Comparison of ENCODE assay signal across 8 cellular contexts in the genomic region with DNA sequence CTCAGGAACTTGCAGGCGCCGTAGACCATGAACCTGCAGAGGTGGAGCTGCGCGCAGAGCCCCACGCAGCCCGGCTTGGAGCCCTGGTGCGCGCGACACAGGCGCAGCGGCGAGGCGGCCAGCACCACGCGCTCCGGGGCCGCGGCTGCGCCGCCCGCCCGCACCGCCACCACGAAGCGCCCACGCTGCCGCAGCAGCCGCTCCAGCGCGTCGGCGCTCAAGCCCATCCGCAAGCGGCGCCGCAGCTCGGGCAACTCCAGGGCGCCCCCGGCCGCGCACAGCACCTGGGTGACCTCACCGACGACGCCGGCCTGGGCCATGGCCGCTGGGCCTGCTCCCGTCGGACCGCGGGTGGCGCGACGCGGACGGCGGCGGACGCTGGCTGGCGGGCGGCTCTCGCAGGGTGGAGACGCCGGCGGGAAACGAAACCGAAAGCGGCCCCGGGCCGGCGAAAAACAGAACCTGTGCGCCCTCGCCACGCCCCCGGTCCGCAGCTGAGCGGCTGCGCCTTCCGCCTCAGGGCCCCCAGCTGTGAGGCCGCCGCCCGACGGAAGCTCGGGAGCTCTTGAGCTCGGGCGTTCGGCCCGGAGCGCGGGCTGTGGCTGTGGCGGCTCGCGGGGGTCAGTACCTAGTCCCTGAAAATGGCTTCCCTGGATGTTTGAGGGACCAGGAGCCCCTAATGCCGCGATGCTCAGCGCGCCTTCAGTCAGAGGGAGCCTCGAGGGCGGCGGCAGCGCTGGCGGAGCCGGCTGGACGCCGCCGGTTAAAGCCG. TPM values are rescaled to one million over a fixed set of nuclear protein-coding genes. Genes with fewer than 3 reads are reported as not detected.
DNase-seq lines count a peak whose midpoint lies in the region; ATAC-seq, FAIRE-seq and TF ChIP-seq lines count a peak whose summit lies in the region.

A gene with protein sequence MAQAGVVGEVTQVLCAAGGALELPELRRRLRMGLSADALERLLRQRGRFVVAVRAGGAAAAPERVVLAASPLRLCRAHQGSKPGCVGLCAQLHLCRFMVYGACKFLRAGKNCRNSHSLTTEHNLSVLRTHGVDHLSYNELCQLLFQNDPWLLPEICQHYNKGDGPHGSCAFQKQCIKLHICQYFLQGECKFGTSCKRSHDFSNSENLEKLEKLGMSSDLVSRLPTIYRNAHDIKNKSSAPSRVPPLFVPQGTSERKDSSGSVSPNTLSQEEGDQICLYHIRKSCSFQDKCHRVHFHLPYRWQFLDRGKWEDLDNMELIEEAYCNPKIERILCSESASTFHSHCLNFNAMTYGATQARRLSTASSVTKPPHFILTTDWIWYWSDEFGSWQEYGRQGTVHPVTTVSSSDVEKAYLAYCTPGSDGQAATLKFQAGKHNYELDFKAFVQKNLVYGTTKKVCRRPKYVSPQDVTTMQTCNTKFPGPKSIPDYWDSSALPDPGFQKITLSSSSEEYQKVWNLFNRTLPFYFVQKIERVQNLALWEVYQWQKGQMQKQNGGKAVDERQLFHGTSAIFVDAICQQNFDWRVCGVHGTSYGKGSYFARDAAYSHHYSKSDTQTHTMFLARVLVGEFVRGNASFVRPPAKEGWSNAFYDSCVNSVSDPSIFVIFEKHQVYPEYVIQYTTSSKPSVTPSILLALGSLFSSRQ (minus strand): TSS at position 424 of the 772 bp plus-strand sequence. CDS start 104 bp downstream, at position 320.

- no peaks in the 10 kb centered on the region for H3K27me3 ChIP-seq in colonic mucosa

- H3K27ac ChIP-seq in A549 (peak within 1 kb of the TSS; percentile 79 to 94), colonic mucosa (peak within 1 kb of the TSS; percentile 89)

- TF ChIP-seq CTCF in A549 (IDR thresholded peaks at IDR 0.05), result no peak
- TF ChIP-seq CTCF in colonic mucosa (IDR thresholded peaks at IDR 0.05), result no peak

- POLR2A ChIA-PET in A549 (lab: Yijun Ruan, JAX), result interaction anchor here (0.9 kb wide), 1 partner anchor 382 kb away, joined by 3 read pairs; no protein-coding TSS in a partner anchor

- TF ChIP-seq RAD21 in A549 (conservative IDR thresholded peaks at IDR 0.05 in 1 of 2, IDR thresholded peaks at IDR 0.05 in 1 of 2), result 0 out of 5 replicates have a peak, but pooled peaks of 1 of the 2 experiments have one; percentile 25

- peak; percentile 29; the same call in 1 of the 2 replicates for TF ChIP-seq POLR2A in A549 (IDR thresholded peaks at IDR 0.05; ENCODE audit: low read length)

- DNase-seq in A549 (ENCODE audit: low read depth in 1 of 2, low spot score in 1 of 2) (peak; percentile 41 to 79), NCI-H2196 (lab: John Stamatoyannopoulos, UW; ENCODE audit: unreplicated experiment) (peak; percentile 94), colonic mucosa (peak; percentile 95), left lobe of liver (ENCODE audit: low spot score) (peak; percentile 94)
- peak; percentile 85 to 90 for DNase-seq in activated CD4-positive, alpha-beta T cell treated with anti-CD3 and anti-CD28 coated beads for 4 hours
- peak; percentile 85 for DNase-seq in stimulated activated CD4-positive, alpha-beta T cell treated with anti-CD3 and anti-CD28 coated beads, Interleukin-2, amount 100 ng/mL, for 4 hours (ENCODE audit: low read depth)

- CTCF ChIA-PET in A549 (lab: Yijun Ruan, JAX), result interaction anchor here (1.0 to 1.5 kb wide), 3 partner anchors 9 to 444 kb away, joined by 3 to 6 read pairs (median 4); no protein-coding TSS in a partner anchor

- no peak for TF ChIP-seq EP300 in A549 (IDR thresholded peaks at IDR 0.05)

- no peaks in the 10 kb centered on the region for H3K36me3 ChIP-seq in colonic mucosa

- H3K4me2 ChIP-seq in A549, result peak within 1 kb of the TSS; percentile 88

- H3K4me1 ChIP-seq in A549, result peaks cover 28% of the 10 kb centered on the region
- H3K4me1 ChIP-seq in colonic mucosa, result peaks cover 11% of the 10 kb centered on the region

- peak within 1 kb of the TSS; percentile 81 to 86 for H3K9ac ChIP-seq in colonic mucosa (ENCODE audit: low read depth in 2 of 2, low read length in 2 of 2)

- ATAC-seq in A549, result peak; percentile 74 to 76
- peak; percentile 78 for ATAC-seq in GM18858 (IDR thresholded peaks at IDR 0.05; ENCODE audit: unreplicated experiment)
- ATAC-seq in HG03066 (IDR thresholded peaks at IDR 0.05; ENCODE audit: low read depth, unreplicated experiment), result peak; percentile 87
- ATAC-seq in left lobe of liver, result peak; percentile 90

- H3K4me3 ChIP-seq in A549, result peak within 1 kb of the TSS; percentile 65
- peak within 1 kb of the TSS; percentile 69 for H3K4me3 ChIP-seq in colonic mucosa

- H3K9me3 ChIP-seq in A549, result peaks cover 22% of the 10 kb centered on the region
- H3K9me3 ChIP-seq in colonic mucosa, result no peaks in the 10 kb centered on the region

- intact Hi-C loops in colonic mucosa (cut with DNase I), result no loop called here

- WGBS in A549 (ENCODE audit: missing lambda C conversion rate), result 18% methylated on average over 10 of the region's 106 CpGs

- FAIRE-seq in A549 (lab: Jason Lieb, UNC), result no peak

TF ChIP-seq in A549, 52 proteins besides CTCF, POLR2A, EP300 and RAD21:
- TF ChIP-seq, protein P1, sequence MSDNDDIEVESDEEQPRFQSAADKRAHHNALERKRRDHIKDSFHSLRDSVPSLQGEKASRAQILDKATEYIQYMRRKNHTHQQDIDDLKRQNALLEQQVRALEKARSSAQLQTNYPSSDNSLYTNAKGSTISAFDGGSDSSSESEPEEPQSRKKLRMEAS (IDR thresholded peaks at IDR 0.05), result peak; percentile 77
- TF ChIP-seq, protein P2, sequence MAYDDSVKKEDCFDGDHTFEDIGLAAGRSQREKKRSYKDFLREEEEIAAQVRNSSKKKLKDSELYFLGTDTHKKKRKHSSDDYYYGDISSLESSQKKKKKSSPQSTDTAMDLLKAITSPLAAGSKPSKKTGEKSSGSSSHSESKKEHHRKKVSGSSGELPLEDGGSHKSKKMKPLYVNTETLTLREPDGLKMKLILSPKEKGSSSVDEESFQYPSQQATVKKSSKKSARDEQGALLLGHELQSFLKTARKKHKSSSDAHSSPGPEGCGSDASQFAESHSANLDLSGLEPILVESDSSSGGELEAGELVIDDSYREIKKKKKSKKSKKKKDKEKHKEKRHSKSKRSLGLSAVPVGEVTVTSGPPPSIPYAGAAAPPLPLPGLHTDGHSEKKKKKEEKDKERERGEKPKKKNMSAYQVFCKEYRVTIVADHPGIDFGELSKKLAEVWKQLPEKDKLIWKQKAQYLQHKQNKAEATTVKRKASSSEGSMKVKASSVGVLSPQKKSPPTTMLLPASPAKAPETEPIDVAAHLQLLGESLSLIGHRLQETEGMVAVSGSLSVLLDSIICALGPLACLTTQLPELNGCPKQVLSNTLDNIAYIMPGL (CRISPR knock-in tag; IDR thresholded peaks at IDR 0.05; ENCODE audit: borderline replicate concordance), result no peak
- no peak for TF ChIP-seq KDM5A (IDR thresholded peaks at IDR 0.05)
- TF ChIP-seq, protein P3, sequence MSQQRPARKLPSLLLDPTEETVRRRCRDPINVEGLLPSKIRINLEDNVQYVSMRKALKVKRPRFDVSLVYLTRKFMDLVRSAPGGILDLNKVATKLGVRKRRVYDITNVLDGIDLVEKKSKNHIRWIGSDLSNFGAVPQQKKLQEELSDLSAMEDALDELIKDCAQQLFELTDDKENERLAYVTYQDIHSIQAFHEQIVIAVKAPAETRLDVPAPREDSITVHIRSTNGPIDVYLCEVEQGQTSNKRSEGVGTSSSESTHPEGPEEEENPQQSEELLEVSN (IDR thresholded peaks at IDR 0.05; ENCODE audit: borderline replicate concordance, low read depth), result peak; percentile 59; the same call in 1 of the 2 replicates
- TF ChIP-seq MAFK (IDR thresholded peaks at IDR 0.05; ENCODE audit: partially characterized antibody), result no peak
- TF ChIP-seq ESRRA (IDR thresholded peaks at IDR 0.05; ENCODE audit: borderline replicate concordance, low read length), result no peak
- TF ChIP-seq ZC3H11A (IDR thresholded peaks at IDR 0.05), result no peak
- TF ChIP-seq CBX2 (IDR thresholded peaks at IDR 0.05; ENCODE audit: borderline replicate concordance, low read depth), result no peak
- peak; percentile 48 to 75; a peak in 4 of 5 replicates for TF ChIP-seq JUN (IDR thresholded peaks at IDR 0.05)
- TF ChIP-seq PHF8 (IDR thresholded peaks at IDR 0.05; ENCODE audit: borderline replicate concordance, low read depth), result peak; percentile 89
- 0 out of 2 replicates have a peak, but pooled peaks have one; percentile 17 for TF ChIP-seq HDAC2 (IDR thresholded peaks at IDR 0.05)
- TF ChIP-seq, protein P4, sequence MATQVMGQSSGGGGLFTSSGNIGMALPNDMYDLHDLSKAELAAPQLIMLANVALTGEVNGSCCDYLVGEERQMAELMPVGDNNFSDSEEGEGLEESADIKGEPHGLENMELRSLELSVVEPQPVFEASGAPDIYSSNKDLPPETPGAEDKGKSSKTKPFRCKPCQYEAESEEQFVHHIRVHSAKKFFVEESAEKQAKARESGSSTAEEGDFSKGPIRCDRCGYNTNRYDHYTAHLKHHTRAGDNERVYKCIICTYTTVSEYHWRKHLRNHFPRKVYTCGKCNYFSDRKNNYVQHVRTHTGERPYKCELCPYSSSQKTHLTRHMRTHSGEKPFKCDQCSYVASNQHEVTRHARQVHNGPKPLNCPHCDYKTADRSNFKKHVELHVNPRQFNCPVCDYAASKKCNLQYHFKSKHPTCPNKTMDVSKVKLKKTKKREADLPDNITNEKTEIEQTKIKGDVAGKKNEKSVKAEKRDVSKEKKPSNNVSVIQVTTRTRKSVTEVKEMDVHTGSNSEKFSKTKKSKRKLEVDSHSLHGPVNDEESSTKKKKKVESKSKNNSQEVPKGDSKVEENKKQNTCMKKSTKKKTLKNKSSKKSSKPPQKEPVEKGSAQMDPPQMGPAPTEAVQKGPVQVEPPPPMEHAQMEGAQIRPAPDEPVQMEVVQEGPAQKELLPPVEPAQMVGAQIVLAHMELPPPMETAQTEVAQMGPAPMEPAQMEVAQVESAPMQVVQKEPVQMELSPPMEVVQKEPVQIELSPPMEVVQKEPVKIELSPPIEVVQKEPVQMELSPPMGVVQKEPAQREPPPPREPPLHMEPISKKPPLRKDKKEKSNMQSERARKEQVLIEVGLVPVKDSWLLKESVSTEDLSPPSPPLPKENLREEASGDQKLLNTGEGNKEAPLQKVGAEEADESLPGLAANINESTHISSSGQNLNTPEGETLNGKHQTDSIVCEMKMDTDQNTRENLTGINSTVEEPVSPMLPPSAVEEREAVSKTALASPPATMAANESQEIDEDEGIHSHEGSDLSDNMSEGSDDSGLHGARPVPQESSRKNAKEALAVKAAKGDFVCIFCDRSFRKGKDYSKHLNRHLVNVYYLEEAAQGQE (IDR thresholded peaks at IDR 0.05), result 0 out of 2 replicates have a peak, but pooled peaks have one; percentile 25

RNA-seq across cellular contexts. Expression of the gene that starts here (rescaled TPM):
- polyA plus RNA-seq in A549 (2011; rRNA removed) (16.0 and 16.2 TPM in 2 replicates), A549 (2017; fragmentation: RNase III; extraction: RNeasy Plus Mini Kit Qiagen cat#74134 plus additional on column Dnase treatment) (10.0 to 11.8 TPM (median 11.5 TPM) in 3 replicates)
- 13.1 and 14.9 TPM in 2 replicates for polyA plus RNA-seq in A549 (2012; cell fraction: cytosol; rRNA removed)
- 28.3 and 31.5 TPM in 2 replicates for polyA plus RNA-seq in A549 (2012; cell fraction: nucleus; rRNA removed)
- 19.3 and 20.4 TPM in 2 replicates for polyA minus RNA-seq in A549 (2011; rRNA and poly(A)+ RNA removed)
- total RNA-seq in colonic mucosa (10 to 100 TPM; 33.9 to 39.2 TPM), left lobe of liver (17.8 TPM)

Comparison
In these comparisons a context has a peak if more than half of its experiments do, and no peak if none do; other contexts are left out.
1. Peak in every context shown above with its lines: DNase-seq, ATAC-seq, H3K4me3 ChIP-seq and H3K27ac ChIP-seq.